Comparison of ENCODE assay signal across 15 cellular contexts in the genomic region with DNA sequence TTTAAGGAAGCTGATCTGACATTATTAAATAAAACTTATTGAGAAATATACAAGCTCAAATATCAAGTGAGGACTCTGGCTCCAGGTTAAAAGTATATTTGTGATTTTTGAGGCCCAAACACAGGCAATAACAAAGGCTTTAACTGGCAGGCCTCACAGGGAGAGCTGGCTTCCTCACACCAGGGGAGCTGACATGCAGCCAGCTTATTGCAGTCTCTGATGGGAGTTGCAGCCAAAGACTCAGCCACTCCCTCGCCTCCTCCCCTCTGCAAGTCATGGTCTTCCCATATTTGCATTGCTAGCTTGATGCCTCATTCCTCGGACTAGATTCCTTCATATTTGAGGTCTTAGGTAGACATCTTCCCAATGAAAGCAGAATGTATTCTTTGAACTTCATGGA.
DNase-seq lines count a peak whose midpoint lies in the region; ATAC-seq, FAIRE-seq and TF ChIP-seq lines count a peak whose summit lies in the region.
"Had no signal": no experiment of that assay in that cellular context is flagged by ENCODE, and none has a peak within 500 bp of the region (broad histone marks: within the 10 kb centered on the region; RNA-seq: fewer than 3 reads in every experiment).

No MANE protein-coding gene starts in this region.

- no peaks in the 10 kb centered on the region for H3K36me3 ChIP-seq in brain microvascular endothelial cell (replicated peaks)

- H3K4me3 ChIP-seq in brain microvascular endothelial cell (ENCODE audit: low read depth, low read length): no peak overlapping the region

- H3K27me3 ChIP-seq in brain microvascular endothelial cell (replicated peaks): no peaks in the 10 kb centered on the region

- DNase-seq in ELF-1 (ENCODE audit: low read depth, low spot score): peak; percentile 23
- peak; percentile 0 for DNase-seq in LHCN-M2 (ENCODE audit: low read depth)
- DNase-seq in brain microvascular endothelial cell: peak; percentile 55
- peak; percentile 13 for DNase-seq in medulla oblongata (ENCODE audit: extremely low spot score)
- no peak for DNase-seq in stimulated activated CD8-positive, alpha-beta memory T cell treated with anti-CD3 and anti-CD28 coated beads, Interleukin-4, amount 100 ng/mL, for 48 hours
- DNase-seq in frontal cortex (ENCODE audit: low spot score in 2 of 2): no peak
- no peak for DNase-seq in activated T-cell treated with anti-CD3 and anti-CD28 coated beads, Interleukin-2, amount 50 U/mL, for 48 hours
- DNase-seq: activated naive CD8-positive, alpha-beta T cell treated with anti-CD3 and anti-CD28 coated beads, Interleukin-2, amount 10 ng/mL, durations not matched to agents 7 days and 5 days; Caco-2; effector CD4-positive, alpha-beta T cell; NCI-H1694; OCI-M1 had no signal

- ATAC-seq in HG03354 (IDR thresholded peaks at IDR 0.05; ENCODE audit: poor library complexity, severe bottlenecking, unreplicated experiment): no peak

- H3K27ac ChIP-seq in brain microvascular endothelial cell: peak overlapping the region; percentile 13

- TF ChIP-seq CTCF in brain microvascular endothelial cell (IDR thresholded peaks at IDR 0.05; ENCODE audit: low read depth, low read length, missing control alignments): no peak

- in situ Hi-C loops in brain microvascular endothelial cell (cut with HindIII; ENCODE audit: low pct_ligation_motif_present, low sequenced_read_pairs): no loop called here

- FAIRE-seq in frontal cortex (lab: Jason Lieb, UNC): no peak
- FAIRE-seq: H1, HTR-8/SVneo had no signal

Comparison
In these comparisons a context has a peak if more than half of its experiments do, and no peak if none do; other contexts are left out.
1. DNase-seq: peak in ELF-1 (single experiment), LHCN-M2 (single experiment), brain microvascular endothelial cell (single experiment) and medulla oblongata (single experiment); none in stimulated activated CD8-positive, alpha-beta memory T cell treated with anti-CD3 and anti-CD28 coated beads, Interleukin-4, amount 100 ng/mL, for 48 hours (single experiment), frontal cortex (0 of 2) and activated T-cell treated with anti-CD3 and anti-CD28 coated beads, Interleukin-2, amount 50 U/mL, for 48 hours (0 of 2).